Comparison of ENCODE assay signal across 9 cellular contexts in the genomic region with DNA sequence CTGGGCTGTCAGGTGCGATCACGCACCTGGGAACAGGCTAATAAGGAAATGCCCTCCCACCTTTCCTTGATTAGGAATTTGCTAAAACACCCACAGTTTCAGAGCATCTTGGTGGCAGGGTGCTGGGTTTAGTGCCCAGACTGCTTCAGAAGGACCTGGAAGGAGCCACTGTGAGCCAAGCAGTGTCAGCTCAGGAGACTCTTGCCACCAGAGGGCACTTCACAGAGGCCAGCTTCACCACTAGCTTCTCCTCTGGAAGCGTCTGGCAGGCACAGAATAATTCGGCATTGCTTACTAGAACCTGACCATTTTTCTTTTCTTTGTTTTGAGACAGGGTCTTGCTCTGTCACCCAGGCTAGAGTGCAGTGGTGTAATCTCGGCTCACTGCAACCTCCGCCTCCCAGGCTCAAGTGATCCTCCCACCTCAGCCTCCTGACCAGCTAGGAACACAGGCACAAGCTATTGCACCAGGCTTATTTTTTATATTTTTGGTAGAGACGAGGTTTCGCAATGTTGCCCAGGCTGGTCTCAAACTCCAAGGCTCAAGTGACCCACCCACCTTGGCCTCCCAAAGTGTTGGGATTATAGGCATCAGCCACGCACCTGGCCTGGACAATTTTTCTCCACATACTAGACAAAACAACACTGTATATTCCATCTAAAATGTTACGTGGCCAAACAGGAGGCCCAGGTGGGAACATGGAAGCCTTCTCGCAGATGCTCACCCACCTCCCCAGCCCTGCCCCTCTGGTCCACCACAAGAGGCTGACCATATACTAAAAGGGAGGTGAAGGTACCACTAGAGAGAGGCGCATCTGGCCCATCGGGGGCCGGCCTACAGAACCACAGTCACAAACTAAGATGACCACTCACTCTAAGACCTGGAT. TPM values are rescaled to one million over a fixed set of nuclear protein-coding genes. Genes with fewer than 3 reads are reported as not detected.
DNase-seq lines count a peak whose midpoint lies in the region; ATAC-seq and TF ChIP-seq lines count a peak whose summit lies in the region.
"Had no signal": no experiment of that assay in that cellular context is flagged by ENCODE, and none has a peak within 500 bp of the region (broad histone marks: within the 10 kb centered on the region; RNA-seq: fewer than 3 reads in every experiment).

No MANE protein-coding gene starts in this region.

- H3K27ac ChIP-seq in VCaP (no peak overlapping the region), foreskin keratinocyte (no peak overlapping the region), stomach (no peak overlapping the region)
- H3K27ac ChIP-seq: SJSA1 had no signal

- H3K36me3 ChIP-seq in stomach = peaks cover 84 to 100% (median 100%) of the 10 kb centered on the region in 4 donors

- H3K36me3 Mint-ChIP-seq in activated CD8-positive, alpha-beta memory T cell treated with anti-CD3 and anti-CD28 coated beads, Interleukin-2, amount 10 ng/mL, durations not matched to agents 7 days and 5 days = peaks cover 69% of the 10 kb centered on the region

- no peaks in the 10 kb centered on the region for H3K4me1 ChIP-seq in foreskin keratinocyte
- H3K4me1 ChIP-seq in stomach = peaks cover 0 to 8% (median 0%) of the 10 kb centered on the region in 4 donors
- H3K4me1 ChIP-seq: SJSA1 had no signal

- H3K9me3 ChIP-seq in stomach = no peaks in the 10 kb centered on the region
- H3K9me3 ChIP-seq: SJSA1 had no signal

- no peaks in the 10 kb centered on the region for H3K27me3 Mint-ChIP-seq in activated CD8-positive, alpha-beta memory T cell treated with anti-CD3 and anti-CD28 coated beads, Interleukin-2, amount 10 ng/mL, durations not matched to agents 7 days and 5 days

- TF ChIP-seq CTCF in VCaP (conservative IDR thresholded peaks at IDR 0.05) = peak; percentile 86
- peak; percentile 62 for TF ChIP-seq CTCF in foreskin keratinocyte (conservative IDR thresholded peaks at IDR 0.05)
- TF ChIP-seq CTCF in stomach (IDR thresholded peaks at IDR 0.05) = peak in 3 of 7 experiments; percentile 19 to 45 (median 25)

- WGBS in stomach, 5 donors = 81 to 90% (median 87%) methylated on average over 14 of the region's 14 CpGs

- no peak for TF ChIP-seq EP300 in stomach (IDR thresholded peaks at IDR 0.05)

- H3K4me3 ChIP-seq in stomach = no peak overlapping the region
- H3K4me3 ChIP-seq: SJSA1 had no signal

- peak; percentile 49 for ATAC-seq in activated CD8-positive, alpha-beta memory T cell treated with anti-CD3 and anti-CD28 coated beads, Interleukin-2, amount 10 ng/mL, durations not matched to agents 7 days and 5 days
- peak; percentile 48 for ATAC-seq in foreskin keratinocyte
- no peak for ATAC-seq in HG03378 (IDR thresholded peaks at IDR 0.05; ENCODE audit: unreplicated experiment)
- no peak for ATAC-seq in HG03139 (IDR thresholded peaks at IDR 0.05; ENCODE audit: unreplicated experiment)

- H3K4me3 Mint-ChIP-seq in activated CD8-positive, alpha-beta memory T cell treated with anti-CD3 and anti-CD28 coated beads, Interleukin-2, amount 10 ng/mL, durations not matched to agents 7 days and 5 days = no peak overlapping the region

- CTCF ChIA-PET in activated CD8-positive, alpha-beta memory T cell treated with anti-CD3 and anti-CD28 coated beads, Interleukin-2, amount 10 ng/mL, durations not matched to agents 7 days and 5 days (lab: Charles Lee) = interaction anchor here (0.6 to 3.0 kb wide), 9 partner anchors 13 to 186 kb away, joined by 3 to 23 read pairs (median 3); a partner anchor contains a TSS

- H3K27me3 ChIP-seq in foreskin keratinocyte = no peaks in the 10 kb centered on the region
- H3K27me3 ChIP-seq in stomach = no peaks in the 10 kb centered on the region
- H3K27me3 ChIP-seq: SJSA1 had no signal

- H3K4me1 Mint-ChIP-seq in activated CD8-positive, alpha-beta memory T cell treated with anti-CD3 and anti-CD28 coated beads, Interleukin-2, amount 10 ng/mL, durations not matched to agents 7 days and 5 days = peaks cover 29% of the 10 kb centered on the region

- no peak for DNase-seq in activated CD8-positive, alpha-beta memory T cell treated with anti-CD3 and anti-CD28 coated beads, Interleukin-2, amount 10 ng/mL, durations not matched to agents 7 days and 5 days
- DNase-seq in activated CD8-positive, alpha-beta memory T cell treated with anti-CD3 and anti-CD28 coated beads for 24 hours = no peak
- DNase-seq in foreskin keratinocyte (no peak), stomach (peak; percentile 62), NCI-H1105 treated with DMSO at 0.1 percent for 48 hours (lab: John Stamatoyannopoulos, UW) (no peak)

- H3K9me3 Mint-ChIP-seq in activated CD8-positive, alpha-beta memory T cell treated with anti-CD3 and anti-CD28 coated beads, Interleukin-2, amount 10 ng/mL, durations not matched to agents 7 days and 5 days (ENCODE audit: low read depth) = no peaks in the 10 kb centered on the region

- no peak overlapping the region for H3K27ac Mint-ChIP-seq in activated CD8-positive, alpha-beta memory T cell treated with anti-CD3 and anti-CD28 coated beads, Interleukin-2, amount 10 ng/mL, durations not matched to agents 7 days and 5 days

- no peak for TF ChIP-seq POLR2A in stomach (IDR thresholded peaks at IDR 0.05)

- intact Hi-C loops in stomach (cut with DNase I; ENCODE audit: low total_unique reads) = no loop called here

RNA-seq across cellular contexts. Expression of a gene that starts 14.1 kb away (rescaled TPM):
- total RNA-seq in activated CD8-positive, alpha-beta memory T cell treated with anti-CD3 and anti-CD28 coated beads, Interleukin-2, amount 10 ng/mL, durations not matched to agents 7 days and 5 days = 10 to 100 TPM; 47.9 to 81.0 TPM
- total RNA-seq in foreskin keratinocyte (42.2 and 52.5 TPM in 2 replicates), stomach (10 to 100 TPM; 11.7 to 68.7 (median 18.7) TPM)
- polyA plus RNA-seq in foreskin keratinocyte (27.3 and 34.3 TPM in 2 replicates), stomach (10 to 100 TPM; 12.7 to 18.6 (median 17.6) TPM)

RNA-seq across cellular contexts. Expression of a gene that starts 14.2 kb away (rescaled TPM):
- total RNA-seq in activated CD8-positive, alpha-beta memory T cell treated with anti-CD3 and anti-CD28 coated beads, Interleukin-2, amount 10 ng/mL, durations not matched to agents 7 days and 5 days = 1 to 10 TPM; 3.0 to 4.4 TPM
- total RNA-seq in foreskin keratinocyte (2.7 and 2.8 TPM in 2 replicates), stomach (10 to 100 TPM in 1 of 5 donors, 1 to 10 TPM in 3, under 1 TPM in 1; 0.58 to 11.9 (median 4.6) TPM)
- polyA plus RNA-seq in foreskin keratinocyte (1.8 and 2.0 TPM in 2 replicates), stomach (1 to 10 TPM; 2.8 to 6.6 (median 5.5) TPM)

Comparison
In these comparisons a context has a peak if more than half of its experiments do, and no peak if none do; other contexts are left out.
1. ATAC-seq: peak in activated CD8-positive, alpha-beta memory T cell treated with anti-CD3 and anti-CD28 coated beads, Interleukin-2, amount 10 ng/mL, durations not matched to agents 7 days and 5 days (single experiment) and foreskin keratinocyte (single experiment); none in HG03378 (single experiment) and HG03139 (single experiment).